ENCODE assay signal across 17 cellular contexts in the genomic region with DNA sequence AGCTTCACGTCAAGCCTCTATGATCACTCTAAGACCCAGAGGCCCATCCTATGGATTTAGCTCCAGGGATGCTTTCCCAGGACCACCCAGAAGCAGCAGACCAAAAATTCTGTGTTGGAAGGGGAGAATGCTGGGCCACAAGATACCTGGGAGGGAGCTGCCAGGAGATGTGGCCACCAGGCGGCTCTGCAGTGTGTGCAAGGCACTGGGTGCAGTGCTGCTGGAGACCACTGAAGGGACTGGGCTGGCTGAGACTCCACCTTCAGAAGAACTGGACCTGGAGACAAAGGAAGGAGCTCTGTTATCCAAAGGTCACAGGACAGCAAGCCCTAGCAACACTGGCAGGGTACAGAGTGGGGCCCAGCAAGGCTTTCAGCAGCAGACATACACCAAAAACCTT. TPM values are rescaled to one million over a fixed set of nuclear protein-coding genes. Genes with fewer than 3 reads are reported as not detected.
DNase-seq lines count a peak whose midpoint lies in the region; ATAC-seq and TF ChIP-seq lines count a peak whose summit lies in the region.
"Had no signal": no experiment of that assay in that cellular context is flagged by ENCODE, and none has a peak within 500 bp of the region (broad histone marks: within the 10 kb centered on the region; RNA-seq: fewer than 3 reads in every experiment).

No MANE protein-coding gene starts in this region.

- ATAC-seq in memory B cell (ENCODE audit: low read depth): peak; percentile 53
- ATAC-seq: Right ventricle myocardium inferior; stimulated activated naive CD8-positive, alpha-beta T cell treated with anti-CD3 and anti-CD28 coated beads, Interleukin-15, Interleukin-2, amounts not matched to agents 100 U/mL and 50 U/mL, for 24 hours had no signal

- TF ChIP-seq CTCF in Calu3 (IDR thresholded peaks at IDR 0.05; ENCODE audit: unreplicated experiment): no peak
- peak; percentile 12 for TF ChIP-seq CTCF in cardiac fibroblast (IDR thresholded peaks at IDR 0.05; ENCODE audit: low read depth, low read length)
- TF ChIP-seq CTCF in endothelial cell (IDR thresholded peaks at IDR 0.05; ENCODE audit: unreplicated experiment): no peak
- no peak for TF ChIP-seq CTCF in thyroid gland (IDR thresholded peaks at IDR 0.05)

- no TSS peak for BruUV-seq in Calu3 (replicated peaks; lab: Mats Ljungman, UMichigan)

- H3K4me3 Mint-ChIP-seq in Calu3 (ENCODE audit: low read depth, unreplicated experiment) (no peak overlapping the region), memory B cell (no peak overlapping the region), endothelial cell (ENCODE audit: unreplicated experiment) (no peak overlapping the region)
- H3K4me3 Mint-ChIP-seq: CD14-positive monocyte had no signal

- no peaks in the 10 kb centered on the region for H3K4me1 ChIP-seq in thyroid gland

- H3K9me3 Mint-ChIP-seq in Calu3 (ENCODE audit: low read depth, unreplicated experiment) (no peaks in the 10 kb centered on the region), memory B cell (no peaks in the 10 kb centered on the region), endothelial cell (ENCODE audit: unreplicated experiment) (no peaks in the 10 kb centered on the region)
- H3K9me3 Mint-ChIP-seq: CD14-positive monocyte had no signal

- CTCF ChIA-PET in Calu3 (lab: Charles Lee): interaction anchor here (0.6 kb wide), 1 partner anchor 197 kb away, joined by 3 read pairs; no protein-coding TSS in a partner anchor

- H3K4me1 Mint-ChIP-seq in Calu3 (ENCODE audit: low read depth, unreplicated experiment) (peaks cover 8% of the 10 kb centered on the region), memory B cell (no peaks in the 10 kb centered on the region), endothelial cell (ENCODE audit: unreplicated experiment) (peaks cover 6% of the 10 kb centered on the region)
- H3K4me1 Mint-ChIP-seq: CD14-positive monocyte had no signal

- H3K27me3 Mint-ChIP-seq in Calu3 (ENCODE audit: unreplicated experiment): no peaks in the 10 kb centered on the region
- H3K27me3 Mint-ChIP-seq in memory B cell: no peaks in the 10 kb centered on the region
- H3K27me3 Mint-ChIP-seq in endothelial cell (ENCODE audit: unreplicated experiment): no peaks in the 10 kb centered on the region

- peaks cover 24% of the 10 kb centered on the region for H3K36me3 Mint-ChIP-seq in Calu3 (ENCODE audit: insufficient read depth, unreplicated experiment)
- H3K36me3 Mint-ChIP-seq in memory B cell: peaks cover 47% of the 10 kb centered on the region
- H3K36me3 Mint-ChIP-seq in endothelial cell (ENCODE audit: low read depth, unreplicated experiment): peaks cover 58% of the 10 kb centered on the region

- no peak for TF ChIP-seq POLR2A in thyroid gland (IDR thresholded peaks at IDR 0.05)

- H3K36me3 ChIP-seq in thyroid gland: peaks cover 89 to 92% of the 10 kb centered on the region in 2 donors

- DNase-seq in Calu3 (peak; percentile 4), HuH-7 (ENCODE audit: low spot score) (peak; percentile 47), cardiac fibroblast (ENCODE audit: low read depth in 2 of 2) (no peak), memory B cell (ENCODE audit: low spot score in 2 of 2) (no peak), endothelial cell (ENCODE audit: low spot score) (no peak), thyroid gland (no peak), NCI-H2029 treated with DMSO at 0.1 percent for 48 hours (lab: John Stamatoyannopoulos, UW) (no peak)
- no peak for DNase-seq in effector CD8-positive, alpha-beta T cell (lab: John Stamatoyannopoulos, UW)
- DNase-seq: activated CD8-positive, alpha-beta memory T cell treated with anti-CD3 and anti-CD28 coated beads, Interleukin-2, amount 50 U/mL, for 4 hours; hypothalamus; mesenchymal stem cell; NCI-H1048; NCI-H510A; posterior cingulate gyrus; stimulated activated naive CD8-positive, alpha-beta T cell treated with anti-CD3 and anti-CD28 coated beads, Interleukin-15, Interleukin-2, amounts not matched to agents 100 U/mL and 50 U/mL, for 24 hours had no signal

- intact Hi-C loops in Calu3 (cut with micrococcal nuclease; ENCODE audit: unreplicated experiment): no loop called here
- intact Hi-C loops in thyroid gland (cut with DNase I): no loop called here

- H3K27ac Mint-ChIP-seq in Calu3 (ENCODE audit: unreplicated experiment) (no peak overlapping the region), memory B cell (no peak overlapping the region), endothelial cell (ENCODE audit: unreplicated experiment) (no peak overlapping the region)

- no peaks in the 10 kb centered on the region for H3K9me3 ChIP-seq in thyroid gland

- no peaks in the 10 kb centered on the region for H3K27me3 ChIP-seq in thyroid gland

- 96 to 100% methylated on average over 1 to 2 of the region's 2 CpGs for WGBS in thyroid gland, 2 donors

- H3K4me3 ChIP-seq in cardiac fibroblast (replicated peaks in 1 of 2; ENCODE audit: low read depth in 2 of 2, low read length in 2 of 2): no peak overlapping the region
- H3K4me3 ChIP-seq in thyroid gland (replicated peaks in 1 of 3): no peak overlapping the region

- no peak overlapping the region for H3K27ac ChIP-seq in thyroid gland

RNA-seq across cellular contexts. Expression of gene KANSL3, which starts 34.0 kb away (rescaled TPM):
- total RNA-seq in Calu3 (2022) (39.6 and 43.9 TPM in 2 replicates), endothelial cell (ENCODE audit: unreplicated experiment) (36.3 TPM), thyroid gland (10 to 100 TPM; 46.2 to 65.5 (median 55.8) TPM)

RNA-seq across cellular contexts. Expression of gene FER1L5, which starts 38.5 kb away (rescaled TPM):
- total RNA-seq in Calu3 (2022) (not detected in 2 replicates), endothelial cell (ENCODE audit: unreplicated experiment) (1.0 TPM), thyroid gland (1 to 10 TPM in 1 of 4 donors, under 1 TPM in 3; 0.11 to 1.5 (median 0.34) TPM)
- total RNA-seq: Right ventricle myocardium inferior had no signal

Comparison
In these comparisons a context has a peak if more than half of its experiments do, and no peak if none do; other contexts are left out.
1. DNase-seq: peak in Calu3 (single experiment) and HuH-7 (single experiment); none in cardiac fibroblast (0 of 2), memory B cell (0 of 2), effector CD8-positive, alpha-beta T cell (single experiment), endothelial cell (single experiment), thyroid gland (0 of 2) and NCI-H2029 treated with DMSO at 0.1 percent for 48 hours (single experiment).